In the genomic region with DNA sequence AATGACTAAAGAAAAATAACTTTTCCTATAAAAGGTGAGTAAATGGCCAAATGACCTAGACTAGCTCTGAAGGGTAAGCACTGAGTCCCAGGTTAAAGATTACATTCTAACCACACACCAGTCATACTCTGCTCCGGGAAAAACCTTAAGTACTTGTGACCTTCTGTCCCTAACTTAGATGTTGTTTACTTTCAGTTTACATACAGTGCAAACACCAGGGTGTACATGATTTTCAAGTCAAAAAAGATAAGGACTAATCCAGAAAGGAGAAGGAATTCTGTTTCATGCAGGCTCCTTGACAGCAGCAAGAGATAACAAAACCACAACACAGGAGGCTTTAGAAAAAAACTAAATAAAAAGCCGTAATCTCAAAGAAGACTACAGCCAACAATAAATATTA, we compare ENCODE assay signal across 10 cellular contexts.
DNase-seq lines count a peak whose midpoint lies in the region; ATAC-seq, FAIRE-seq and TF ChIP-seq lines count a peak whose summit lies in the region.
"Had no signal": no experiment of that assay in that cellular context is flagged by ENCODE, and none has a peak within 500 bp of the region (broad histone marks: within the 10 kb centered on the region; RNA-seq: fewer than 3 reads in every experiment).

No MANE protein-coding gene starts in this region.

- H3K9ac ChIP-seq in K562 (ENCODE audit: insufficient read depth in 1 of 2, low read depth in 2 of 2, low read length in 2 of 2) = no peak overlapping the region
- no peak overlapping the region for H3K9ac ChIP-seq in SK-N-SH

- H3K9me2 ChIP-seq in SK-N-SH = no peaks in the 10 kb centered on the region

- BruUV-seq in K562 (replicated peaks; lab: Mats Ljungman, UMichigan) = no TSS peak

- H3K36me3 ChIP-seq in K562 (ENCODE audit: control insufficient read depth, insufficient read depth, low read length) = no peaks in the 10 kb centered on the region
- no peaks in the 10 kb centered on the region for H3K36me3 ChIP-seq in SK-N-SH (replicated peaks in 1 of 2; ENCODE audit: control insufficient read depth in 1 of 2, insufficient read depth in 2 of 2, low read length in 1 of 2)
- H3K36me3 ChIP-seq: ascending aorta had no signal

- no peaks in the 10 kb centered on the region for H3K9me3 Mint-ChIP-seq in activated CD8-positive, alpha-beta memory T cell treated with anti-CD3 and anti-CD28 coated beads, Interleukin-2, amount 10 ng/mL, durations not matched to agents 7 days and 5 days (ENCODE audit: low read depth)
- H3K9me3 Mint-ChIP-seq in stimulated activated naive CD8-positive, alpha-beta T cell treated with anti-CD3 and anti-CD28 coated beads, Interleukin-15, Interleukin-2, amounts not matched to agents 100 ng/mL and 50 ng/mL, for 24 hours = no peaks in the 10 kb centered on the region

- CTCF ChIA-PET in activated CD8-positive, alpha-beta memory T cell treated with anti-CD3 and anti-CD28 coated beads, Interleukin-2, amount 10 ng/mL, durations not matched to agents 7 days and 5 days (lab: Charles Lee) = no interaction called here
- CTCF ChIA-PET in K562 (lab: Yijun Ruan, JAX; ENCODE audit: low intra/inter-chr PET ratio) = no interaction called here
- CTCF ChIA-PET in SK-N-SH (lab: Yijun Ruan, JAX) = no interaction called here

- H3K4me1 ChIP-seq in K562 (replicated peaks in 1 of 2; ENCODE audit: control insufficient read depth in 2 of 2, insufficient read depth in 2 of 2, low read length in 2 of 2) (peaks cover 0 to 7% of the 10 kb centered on the region in 2 experiments; a peak in 3 of 5 replicates), SK-N-SH (ENCODE audit: control insufficient read depth in 1 of 2, insufficient read depth in 2 of 2, low read depth in 1 of 2, low read length in 1 of 2) (no peaks in the 10 kb centered on the region; a peak in 1 of 4 replicates)
- H3K4me1 ChIP-seq: ascending aorta had no signal

- DNase-seq in activated CD8-positive, alpha-beta memory T cell treated with anti-CD3 and anti-CD28 coated beads, Interleukin-2, amount 10 ng/mL, durations not matched to agents 7 days and 5 days = no peak
- no peak for DNase-seq in activated CD8-positive, alpha-beta memory T cell treated with anti-CD3 and anti-CD28 coated beads for 24 hours
- DNase-seq in K562 (ENCODE audit: extremely low read depth in 1 of 4, low spot score in 3 of 4) = peak in 2 of 4 experiments; percentile 20 to 37
- no peak for DNase-seq in NCI-H1694 (lab: John Stamatoyannopoulos, UW)
- DNase-seq in DMS153 (lab: John Stamatoyannopoulos, UW) = no peak
- DNase-seq in SK-N-SH = no peak

- H3K27ac Mint-ChIP-seq in activated CD8-positive, alpha-beta memory T cell treated with anti-CD3 and anti-CD28 coated beads, Interleukin-2, amount 10 ng/mL, durations not matched to agents 7 days and 5 days = no peak overlapping the region
- H3K27ac Mint-ChIP-seq in stimulated activated naive CD8-positive, alpha-beta T cell treated with anti-CD3 and anti-CD28 coated beads, Interleukin-15, Interleukin-2, amounts not matched to agents 100 ng/mL and 50 ng/mL, for 24 hours = peak overlapping the region; percentile 64

- H3K4me3 ChIP-seq in K562 (no peak overlapping the region), SK-N-SH (ENCODE audit: low read depth in 2 of 2, low read length in 1 of 2) (no peak overlapping the region)
- H3K4me3 ChIP-seq: ascending aorta, SJSA1 had no signal

- FAIRE-seq in K562 (lab: Jason Lieb, UNC) = no peak

- 4% methylated on average over 2 of the region's 2 CpGs for WGBS in K562 (ENCODE audit: insufficient coverage, low coverage, missing lambda C conversion rate)
- WGBS in SK-N-SH (ENCODE audit: low lambda C conversion rate) = 64% methylated on average over 2 of the region's 2 CpGs

- H3K4me1 Mint-ChIP-seq in activated CD8-positive, alpha-beta memory T cell treated with anti-CD3 and anti-CD28 coated beads, Interleukin-2, amount 10 ng/mL, durations not matched to agents 7 days and 5 days = peaks cover 33% of the 10 kb centered on the region
- H3K4me1 Mint-ChIP-seq in stimulated activated naive CD8-positive, alpha-beta T cell treated with anti-CD3 and anti-CD28 coated beads, Interleukin-15, Interleukin-2, amounts not matched to agents 100 ng/mL and 50 ng/mL, for 24 hours (ENCODE audit: low read depth) = peaks cover 36% of the 10 kb centered on the region

- no peak overlapping the region for H3K4me3 Mint-ChIP-seq in activated CD8-positive, alpha-beta memory T cell treated with anti-CD3 and anti-CD28 coated beads, Interleukin-2, amount 10 ng/mL, durations not matched to agents 7 days and 5 days
- no peak overlapping the region for H3K4me3 Mint-ChIP-seq in stimulated activated naive CD8-positive, alpha-beta T cell treated with anti-CD3 and anti-CD28 coated beads, Interleukin-15, Interleukin-2, amounts not matched to agents 100 ng/mL and 50 ng/mL, for 24 hours

- in situ Hi-C loops in K562 (cut with MboI) = no loop called here

- TF ChIP-seq CTCF in K562 (IDR thresholded peaks at IDR 0.05 in 2 of 3, conservative IDR thresholded peaks at IDR 0.05 in 1 of 3; ENCODE audit: insufficient read depth in 2 of 3, low read depth in 1 of 3, low read length in 3 of 3) (no peak), SK-N-SH (IDR thresholded peaks at IDR 0.05) (no peak)

- no peaks in the 10 kb centered on the region for H3K36me3 Mint-ChIP-seq in activated CD8-positive, alpha-beta memory T cell treated with anti-CD3 and anti-CD28 coated beads, Interleukin-2, amount 10 ng/mL, durations not matched to agents 7 days and 5 days
- H3K36me3 Mint-ChIP-seq in stimulated activated naive CD8-positive, alpha-beta T cell treated with anti-CD3 and anti-CD28 coated beads, Interleukin-15, Interleukin-2, amounts not matched to agents 100 ng/mL and 50 ng/mL, for 24 hours (ENCODE audit: low read depth) = no peaks in the 10 kb centered on the region

- no peaks in the 10 kb centered on the region for H3F3A ChIP-seq in SK-N-SH (replicated peaks; ENCODE audit: insufficient read depth)

- peaks cover 4% of the 10 kb centered on the region for H3K27me3 Mint-ChIP-seq in activated CD8-positive, alpha-beta memory T cell treated with anti-CD3 and anti-CD28 coated beads, Interleukin-2, amount 10 ng/mL, durations not matched to agents 7 days and 5 days
- peaks cover 5% of the 10 kb centered on the region for H3K27me3 Mint-ChIP-seq in stimulated activated naive CD8-positive, alpha-beta T cell treated with anti-CD3 and anti-CD28 coated beads, Interleukin-15, Interleukin-2, amounts not matched to agents 100 ng/mL and 50 ng/mL, for 24 hours

- POLR2A ChIA-PET in K562 (lab: Yijun Ruan, JAX) = interaction anchor here (0.8 kb wide), 1 partner anchor 9 kb away, joined by 3 read pairs; no protein-coding TSS in a partner anchor
- POLR2A ChIA-PET in SK-N-SH (lab: Yijun Ruan, JAX) = no interaction called here

- ATAC-seq in activated CD8-positive, alpha-beta memory T cell treated with anti-CD3 and anti-CD28 coated beads, Interleukin-2, amount 10 ng/mL, durations not matched to agents 7 days and 5 days = peak; percentile 69
- ATAC-seq in HG03095 (IDR thresholded peaks at IDR 0.05; ENCODE audit: unreplicated experiment) (peak; percentile 96), K562 (peak; percentile 75)

- peak overlapping the region; percentile 23; the same call in 1 of the 2 replicates for H3K4me2 ChIP-seq in K562 (ENCODE audit: insufficient read depth, low read length)
- H3K4me2 ChIP-seq in SK-N-SH = no peak overlapping the region

- no peak for TF ChIP-seq POLR2A in K562 (conservative IDR thresholded peaks at IDR 0.05)

- H3K27me3 ChIP-seq in K562 (ENCODE audit: control insufficient read depth in 2 of 2, insufficient read depth in 2 of 2, low read length in 2 of 2) (no peaks in the 10 kb centered on the region), SK-N-SH (ENCODE audit: insufficient read depth) (no peaks in the 10 kb centered on the region)
- H3K27me3 ChIP-seq: ascending aorta, SJSA1 had no signal

- no peaks in the 10 kb centered on the region for H3K9me1 ChIP-seq in K562 (ENCODE audit: control insufficient read depth, insufficient read depth, low read length)

- no peaks in the 10 kb centered on the region for H3K9me3 ChIP-seq in K562 (replicated peaks; ENCODE audit: control insufficient read depth, insufficient read depth, low read depth, low read length)
- no peaks in the 10 kb centered on the region for H3K9me3 ChIP-seq in SK-N-SH
- H3K9me3 ChIP-seq: ascending aorta, SJSA1 had no signal

- H2AFZ ChIP-seq in K562 (ENCODE audit: low read depth, low read length) (no peak overlapping the region), SK-N-SH (ENCODE audit: low read depth) (no peak overlapping the region)

- intact Hi-C loops in K562 (cut with micrococcal nuclease) = no loop called here

- H3K79me2 ChIP-seq in K562 (ENCODE audit: control insufficient read depth, insufficient read depth, low read length) (no peaks in the 10 kb centered on the region), SK-N-SH (ENCODE audit: insufficient read depth) (no peaks in the 10 kb centered on the region)

- H4K20me1 ChIP-seq in K562 (replicated peaks; ENCODE audit: control insufficient read depth, insufficient read depth, low read length) (0 out of 2 replicates have a peak, but pooled peaks cover 4% of the 10 kb centered on the region), SK-N-SH (ENCODE audit: insufficient read depth) (no peaks in the 10 kb centered on the region)

- TF ChIP-seq EP300 in K562 (IDR thresholded peaks at IDR 0.05; ENCODE audit: low read length) (peak; percentile 26), SK-N-SH (IDR thresholded peaks at IDR 0.05; ENCODE audit: borderline replicate concordance in 1 of 2, low read depth in 1 of 2, low read length in 1 of 2) (no peak)

- peak overlapping the region; percentile 25; the same call in 1 of the 3 replicates for H3K27ac ChIP-seq in K562 (ENCODE audit: extremely low read depth, low read depth, low read length)
- H3K27ac ChIP-seq in SK-N-SH (ENCODE audit: low read depth in 2 of 2, low read length in 1 of 2) = no peak overlapping the region
- H3K27ac ChIP-seq: ascending aorta, SJSA1 had no signal

- TF ChIP-seq RAD21 in K562 (CRISPR knock-in tag; conservative IDR thresholded peaks at IDR 0.05 in 1 of 2, IDR thresholded peaks at IDR 0.05 in 1 of 2) (no peak; a peak in 1 of 4 replicates), SK-N-SH (IDR thresholded peaks at IDR 0.05; ENCODE audit: low read length) (no peak)

TF ChIP-seq in K562, 482 proteins besides CTCF, POLR2A, EP300 and RAD21 (continues in another document):
- no peak for TF ChIP-seq KLF10 (CRISPR knock-in tag; IDR thresholded peaks at IDR 0.05)

TF ChIP-seq in SK-N-SH, 30 proteins besides CTCF, POLR2A, EP300 and RAD21 (continues in another document):
- TF ChIP-seq JUND (IDR thresholded peaks at IDR 0.05) (no peak), GATA2 (CRISPR knock-in tag; IDR thresholded peaks at IDR 0.05) (no peak)
- TF ChIP-seq, protein P1, sequence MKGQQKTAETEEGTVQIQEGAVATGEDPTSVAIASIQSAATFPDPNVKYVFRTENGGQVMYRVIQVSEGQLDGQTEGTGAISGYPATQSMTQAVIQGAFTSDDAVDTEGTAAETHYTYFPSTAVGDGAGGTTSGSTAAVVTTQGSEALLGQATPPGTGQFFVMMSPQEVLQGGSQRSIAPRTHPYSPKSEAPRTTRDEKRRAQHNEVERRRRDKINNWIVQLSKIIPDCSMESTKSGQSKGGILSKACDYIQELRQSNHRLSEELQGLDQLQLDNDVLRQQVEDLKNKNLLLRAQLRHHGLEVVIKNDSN (IDR thresholded peaks at IDR 0.05; ENCODE audit: borderline replicate concordance, low read depth) = no peak
